In the genomic region with DNA sequence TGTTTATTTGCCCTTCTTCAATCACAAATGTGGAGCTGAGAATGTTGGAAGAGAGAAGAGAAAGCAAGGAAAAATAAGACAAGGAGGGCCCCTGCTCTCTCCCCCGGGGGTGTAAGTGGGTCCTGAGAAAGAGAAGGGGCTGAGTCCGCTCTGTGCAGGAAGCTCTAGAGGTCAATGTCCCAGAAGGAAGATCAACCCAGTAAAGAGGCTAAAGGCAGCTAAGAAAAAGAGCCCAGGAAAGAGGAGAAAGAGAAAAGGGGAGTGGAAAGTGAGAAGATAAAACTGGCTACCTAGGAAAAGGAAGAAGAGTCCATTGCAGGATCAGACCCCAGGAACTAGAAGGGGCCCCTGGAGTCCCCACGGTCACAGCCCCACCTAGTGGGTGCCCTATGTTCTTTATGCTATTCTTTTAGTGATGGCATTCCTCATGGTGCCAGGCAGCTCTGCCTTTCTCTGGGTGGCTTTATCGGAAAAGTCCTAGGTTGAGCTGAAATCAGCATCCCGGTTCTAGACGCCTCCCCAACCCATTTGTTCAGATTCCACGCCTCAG, we compare ENCODE assay signal across 8 cellular contexts.
A peak's percentile ranks its signal among the peaks of the same experiment; 100 is the strongest.
DNase-seq lines count a peak whose midpoint lies in the region; ATAC-seq and TF ChIP-seq lines count a peak whose summit lies in the region.

No MANE protein-coding gene starts in this region.

- H3K79me2 ChIP-seq in GM23338 (replicated peaks; ENCODE audit: insufficient read depth): no peaks in the 10 kb centered on the region

- H3K27ac ChIP-seq in GM23338 (ENCODE audit: low read depth): no peak overlapping the region
- H3K27ac ChIP-seq in tibial nerve: peak overlapping the region in 2 of 4 donors; percentile 63 to 76

- H3K4me2 ChIP-seq in GM23338: no peak overlapping the region

- ATAC-seq in GM23338: peak; percentile 90
- peak; percentile 98 for ATAC-seq in left lobe of liver

- no peak for TF ChIP-seq POLR2A in tibial nerve (IDR thresholded peaks at IDR 0.05)

- TF ChIP-seq CTCF in GM23338 (conservative IDR thresholded peaks at IDR 0.05; ENCODE audit: low read depth in 2 of 2) (peak; percentile 59 to 72), choroid plexus epithelial cell (conservative IDR thresholded peaks at IDR 0.05; ENCODE audit: low read depth, low read length) (peak; percentile 83), tibial nerve (IDR thresholded peaks at IDR 0.05) (peak; percentile 32 to 76 (median 55))

- peaks cover 6% of the 10 kb centered on the region for H3K27me3 Mint-ChIP-seq in GM23338 (ENCODE audit: insufficient read depth, low read depth, poor library complexity)
- no peaks in the 10 kb centered on the region for H3K27me3 Mint-ChIP-seq in activated CD4-positive, alpha-beta memory T cell treated with anti-CD3 and anti-CD28 coated beads for 36 hours

- peaks cover 8% of the 10 kb centered on the region; the same call in 1 of the 2 replicates for H3K9me2 ChIP-seq in GM23338 (ENCODE audit: insufficient read depth)

- no peaks in the 10 kb centered on the region for H3K27me3 ChIP-seq in GM23338 (ENCODE audit: insufficient read depth)
- H3K27me3 ChIP-seq in tibial nerve: no peaks in the 10 kb centered on the region

- intact Hi-C loops in activated CD4-positive, alpha-beta memory T cell treated with anti-CD3 and anti-CD28 coated beads for 36 hours (cut with micrococcal nuclease): no loop called here

- no peaks in the 10 kb centered on the region for H3K36me3 Mint-ChIP-seq in GM23338 (ENCODE audit: low read depth)
- peaks cover 1% of the 10 kb centered on the region for H3K36me3 Mint-ChIP-seq in activated CD4-positive, alpha-beta memory T cell treated with anti-CD3 and anti-CD28 coated beads for 36 hours

- H3K4me1 Mint-ChIP-seq in GM23338: peaks cover 21% of the 10 kb centered on the region
- H3K4me1 Mint-ChIP-seq in activated CD4-positive, alpha-beta memory T cell treated with anti-CD3 and anti-CD28 coated beads for 36 hours (ENCODE audit: low read depth): no peaks in the 10 kb centered on the region

- H3K36me3 ChIP-seq in GM23338 (ENCODE audit: insufficient read depth): no peaks in the 10 kb centered on the region
- H3K36me3 ChIP-seq in tibial nerve: no peaks in the 10 kb centered on the region

- WGBS in tibial nerve, 2 donors: 43 to 45% methylated on average over 7 of the region's 7 CpGs

- CTCF ChIA-PET in activated CD4-positive, alpha-beta memory T cell treated with anti-CD3 and anti-CD28 coated beads for 36 hours (lab: Charles Lee): no interaction called here

- H3K4me3 Mint-ChIP-seq in GM23338: no peak overlapping the region
- H3K4me3 Mint-ChIP-seq in activated CD4-positive, alpha-beta memory T cell treated with anti-CD3 and anti-CD28 coated beads for 36 hours: no peak overlapping the region

- H2AFZ ChIP-seq in GM23338: peak overlapping the region; percentile 56; the same call in 1 of the 2 replicates

- H3K27ac Mint-ChIP-seq in GM23338: peak overlapping the region; percentile 41; the same call in 1 of the 2 replicates
- H3K27ac Mint-ChIP-seq in activated CD4-positive, alpha-beta memory T cell treated with anti-CD3 and anti-CD28 coated beads for 36 hours: no peak overlapping the region

- H3K4me1 ChIP-seq in GM23338 (ENCODE audit: insufficient read depth) (peaks cover 19% of the 10 kb centered on the region), tibial nerve (peaks cover 0 to 17% (median 0%) of the 10 kb centered on the region in 4 donors)

- peak; percentile 73 for DNase-seq in COLO668 (lab: John Stamatoyannopoulos, UW; ENCODE audit: unreplicated experiment)
- DNase-seq in GM23338 (ENCODE audit: low spot score): peak; percentile 60
- peak; percentile 38 for DNase-seq in NCI-H524 treated with DMSO at 0.1 percent for 48 hours (lab: John Stamatoyannopoulos, UW)
- DNase-seq in choroid plexus epithelial cell (ENCODE audit: low read depth): peak; percentile 76
- peak; percentile 60 for DNase-seq in left lobe of liver (ENCODE audit: low spot score)
- DNase-seq in tibial nerve (ENCODE audit: low spot score in 2 of 2): peak; percentile 17 to 48
- no peak for DNase-seq in cortex of kidney (lab: John Stamatoyannopoulos, UW)
- no peak for DNase-seq in activated CD4-positive, alpha-beta memory T cell treated with anti-CD3 and anti-CD28 coated beads for 36 hours

- H3K9me3 ChIP-seq in tibial nerve: no peaks in the 10 kb centered on the region

- no peaks in the 10 kb centered on the region for H3K9me3 Mint-ChIP-seq in GM23338
- H3K9me3 Mint-ChIP-seq in activated CD4-positive, alpha-beta memory T cell treated with anti-CD3 and anti-CD28 coated beads for 36 hours: peaks cover 3% of the 10 kb centered on the region

- no peak for TF ChIP-seq EP300 in tibial nerve (IDR thresholded peaks at IDR 0.05)

- POLR2A ChIA-PET in activated CD4-positive, alpha-beta memory T cell treated with anti-CD3 and anti-CD28 coated beads for 36 hours (lab: Charles Lee): no interaction called here

- H3K4me3 ChIP-seq in GM23338: no peak overlapping the region
- H3K4me3 ChIP-seq in choroid plexus epithelial cell (ENCODE audit: low read depth, low read length): peak overlapping the region; percentile 53
- peak overlapping the region in 1 of 4 donors; percentile 31 for H3K4me3 ChIP-seq in tibial nerve

- H3F3A ChIP-seq in GM23338 (replicated peaks; ENCODE audit: low read depth): no peaks in the 10 kb centered on the region

- no peaks in the 10 kb centered on the region for H4K20me1 ChIP-seq in GM23338 (replicated peaks; ENCODE audit: insufficient read depth)

TF ChIP-seq in GM23338, 12 proteins besides CTCF, POLR2A, EP300 and RAD21 (continues in another document):
- TF ChIP-seq ZNF331 (CRISPR knock-in tag; IDR thresholded peaks at IDR 0.05; ENCODE audit: low read depth) (no peak), JUNB (IDR thresholded peaks at IDR 0.05; ENCODE audit: unreplicated experiment) (no peak), ZNF114 (CRISPR knock-in tag; IDR thresholded peaks at IDR 0.05) (no peak), STAT1 (IDR thresholded peaks at IDR 0.05; ENCODE audit: unreplicated experiment) (no peak), EZH2 (IDR thresholded peaks at IDR 0.05; ENCODE audit: low read depth, unreplicated experiment) (no peak), NANOG (IDR thresholded peaks at IDR 0.05; ENCODE audit: borderline replicate concordance) (no peak), POLR2AphosphoS5 (IDR thresholded peaks at IDR 0.05; ENCODE audit: low read depth) (no peak)
- TF ChIP-seq, protein P1, sequence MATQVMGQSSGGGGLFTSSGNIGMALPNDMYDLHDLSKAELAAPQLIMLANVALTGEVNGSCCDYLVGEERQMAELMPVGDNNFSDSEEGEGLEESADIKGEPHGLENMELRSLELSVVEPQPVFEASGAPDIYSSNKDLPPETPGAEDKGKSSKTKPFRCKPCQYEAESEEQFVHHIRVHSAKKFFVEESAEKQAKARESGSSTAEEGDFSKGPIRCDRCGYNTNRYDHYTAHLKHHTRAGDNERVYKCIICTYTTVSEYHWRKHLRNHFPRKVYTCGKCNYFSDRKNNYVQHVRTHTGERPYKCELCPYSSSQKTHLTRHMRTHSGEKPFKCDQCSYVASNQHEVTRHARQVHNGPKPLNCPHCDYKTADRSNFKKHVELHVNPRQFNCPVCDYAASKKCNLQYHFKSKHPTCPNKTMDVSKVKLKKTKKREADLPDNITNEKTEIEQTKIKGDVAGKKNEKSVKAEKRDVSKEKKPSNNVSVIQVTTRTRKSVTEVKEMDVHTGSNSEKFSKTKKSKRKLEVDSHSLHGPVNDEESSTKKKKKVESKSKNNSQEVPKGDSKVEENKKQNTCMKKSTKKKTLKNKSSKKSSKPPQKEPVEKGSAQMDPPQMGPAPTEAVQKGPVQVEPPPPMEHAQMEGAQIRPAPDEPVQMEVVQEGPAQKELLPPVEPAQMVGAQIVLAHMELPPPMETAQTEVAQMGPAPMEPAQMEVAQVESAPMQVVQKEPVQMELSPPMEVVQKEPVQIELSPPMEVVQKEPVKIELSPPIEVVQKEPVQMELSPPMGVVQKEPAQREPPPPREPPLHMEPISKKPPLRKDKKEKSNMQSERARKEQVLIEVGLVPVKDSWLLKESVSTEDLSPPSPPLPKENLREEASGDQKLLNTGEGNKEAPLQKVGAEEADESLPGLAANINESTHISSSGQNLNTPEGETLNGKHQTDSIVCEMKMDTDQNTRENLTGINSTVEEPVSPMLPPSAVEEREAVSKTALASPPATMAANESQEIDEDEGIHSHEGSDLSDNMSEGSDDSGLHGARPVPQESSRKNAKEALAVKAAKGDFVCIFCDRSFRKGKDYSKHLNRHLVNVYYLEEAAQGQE (IDR thresholded peaks at IDR 0.05; ENCODE audit: unreplicated experiment): no peak
- TF ChIP-seq, protein P2, sequence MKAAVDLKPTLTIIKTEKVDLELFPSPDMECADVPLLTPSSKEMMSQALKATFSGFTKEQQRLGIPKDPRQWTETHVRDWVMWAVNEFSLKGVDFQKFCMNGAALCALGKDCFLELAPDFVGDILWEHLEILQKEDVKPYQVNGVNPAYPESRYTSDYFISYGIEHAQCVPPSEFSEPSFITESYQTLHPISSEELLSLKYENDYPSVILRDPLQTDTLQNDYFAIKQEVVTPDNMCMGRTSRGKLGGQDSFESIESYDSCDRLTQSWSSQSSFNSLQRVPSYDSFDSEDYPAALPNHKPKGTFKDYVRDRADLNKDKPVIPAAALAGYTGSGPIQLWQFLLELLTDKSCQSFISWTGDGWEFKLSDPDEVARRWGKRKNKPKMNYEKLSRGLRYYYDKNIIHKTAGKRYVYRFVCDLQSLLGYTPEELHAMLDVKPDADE (IDR thresholded peaks at IDR 0.05): no peak

Comparison
In these comparisons a context has a peak if more than half of its experiments do, and no peak if none do; other contexts are left out.
1. DNase-seq: peak in COLO668 (single experiment), GM23338 (single experiment), NCI-H524 treated with DMSO at 0.1 percent for 48 hours (single experiment), choroid plexus epithelial cell (single experiment), left lobe of liver (single experiment) and tibial nerve (2 of 2); none in cortex of kidney (single experiment) and activated CD4-positive, alpha-beta memory T cell treated with anti-CD3 and anti-CD28 coated beads for 36 hours (single experiment).
2. Peak in every context shown above with its lines, with median percentiles within 50 percentile points of each other: CTCF ChIP-seq.